In genomic region chr3:133840767-133841166, GRCh38 we compare ENCODE assay signal across 21 cellular contexts. TPM values are rescaled to one million over a fixed set of nuclear protein-coding genes. Genes with fewer than 3 reads are reported as not detected.
DNase-seq lines count a peak whose midpoint lies in the region; ATAC-seq and TF ChIP-seq lines count a peak whose summit lies in the region.
"Had no signal": no experiment of that assay in that cellular context is flagged by ENCODE, and none has a peak within 500 bp of the region (broad histone marks: within the 10 kb centered on the region; RNA-seq: fewer than 3 reads in every experiment).

No MANE protein-coding gene starts in this region.

- H3K36me3 ChIP-seq in osteoblast (ENCODE audit: insufficient read depth, low read length) (no peaks in the 10 kb centered on the region), upper lobe of right lung (no peaks in the 10 kb centered on the region), PC-9 (ENCODE audit: low read depth) (no peaks in the 10 kb centered on the region)
- H3K36me3 ChIP-seq: BLaER1 treated with 17β-estradiol and CSF1 and Interleukin-3, amounts not matched to agents 10 nM and 100 nM had no signal

- CTCF ChIA-PET in PC-9 (lab: Charles Lee): no interaction called here

- TF ChIP-seq CTCF in osteoblast (IDR thresholded peaks at IDR 0.05; ENCODE audit: extremely low read depth, low read depth, low read length) (no peak), upper lobe of right lung (IDR thresholded peaks at IDR 0.05) (no peak), PC-9 (conservative IDR thresholded peaks at IDR 0.05) (no peak)

- POLR2A ChIA-PET in PC-9 (lab: Charles Lee; ENCODE audit: unreplicated experiment): no interaction called here

- no peaks in the 10 kb centered on the region for H3K79me2 ChIP-seq in osteoblast (ENCODE audit: insufficient read depth, low read length)
- no peaks in the 10 kb centered on the region for H3K79me2 ChIP-seq in PC-9 (ENCODE audit: low read depth)

- H3K9me3 ChIP-seq in osteoblast (ENCODE audit: low read depth, low read length): no peaks in the 10 kb centered on the region
- no peaks in the 10 kb centered on the region for H3K9me3 ChIP-seq in upper lobe of right lung
- H3K9me3 ChIP-seq in PC-9 (ENCODE audit: insufficient read depth, low read depth): no peaks in the 10 kb centered on the region

- H3K27me3 ChIP-seq in osteoblast (ENCODE audit: insufficient read depth, low read length): no peaks in the 10 kb centered on the region
- no peaks in the 10 kb centered on the region for H3K27me3 ChIP-seq in upper lobe of right lung
- H3K27me3 ChIP-seq in PC-9 (ENCODE audit: insufficient read depth, low read depth): peaks cover 27% of the 10 kb centered on the region
- H3K27me3 ChIP-seq: BLaER1 treated with 17β-estradiol and CSF1 and Interleukin-3, amounts not matched to agents 10 nM and 100 nM had no signal

- H3K4me3 ChIP-seq in osteoblast (ENCODE audit: insufficient read depth, low read length) (no peak overlapping the region), upper lobe of right lung (no peak overlapping the region), PC-9 (no peak overlapping the region)
- H3K4me3 ChIP-seq: BLaER1 treated with 17β-estradiol and CSF1 and Interleukin-3, amounts not matched to agents 10 nM and 100 nM; GM12878 had no signal

- H3K4me2 ChIP-seq in osteoblast (ENCODE audit: insufficient read depth, low read length) (no peak overlapping the region), PC-9 (no peak overlapping the region)
- H3K4me2 ChIP-seq: BLaER1 treated with 17β-estradiol and CSF1 and Interleukin-3, amounts not matched to agents 10 nM and 100 nM had no signal

- intact Hi-C loops in upper lobe of right lung (cut with DNase I) (no loop called here), PC-9 (cut with micrococcal nuclease; ENCODE audit: unreplicated experiment) (no loop called here)

- no peak for ATAC-seq in upper lobe of right lung
- ATAC-seq: GM12878, HCT116 had no signal

- no peak overlapping the region for H3K27ac ChIP-seq in osteoblast (ENCODE audit: low read depth, low read length)
- no peak overlapping the region for H3K27ac ChIP-seq in upper lobe of right lung
- no peak overlapping the region for H3K27ac ChIP-seq in PC-9
- H3K27ac ChIP-seq: BLaER1 treated with 17β-estradiol and CSF1 and Interleukin-3, amounts not matched to agents 10 nM and 100 nM; HL-60 had no signal

- H3K4me1 ChIP-seq in osteoblast (ENCODE audit: insufficient read depth, low read length) (peaks cover 4% of the 10 kb centered on the region), upper lobe of right lung (no peaks in the 10 kb centered on the region), PC-9 (replicated peaks; ENCODE audit: insufficient read depth) (no peaks in the 10 kb centered on the region)

- BruUV-seq in PC-9 (replicated peaks; lab: Mats Ljungman, UMichigan): no TSS peak

- no peaks in the 10 kb centered on the region for H3K9me2 ChIP-seq in PC-9 (ENCODE audit: insufficient read depth)

- H2AFZ ChIP-seq in osteoblast (ENCODE audit: low read length): no peak overlapping the region
- H2AFZ ChIP-seq in PC-9: no peak overlapping the region

- H4K20me1 ChIP-seq in osteoblast (ENCODE audit: insufficient read depth, low read length): no peaks in the 10 kb centered on the region
- no peaks in the 10 kb centered on the region for H4K20me1 ChIP-seq in PC-9 (ENCODE audit: insufficient read depth)
- H4K20me1 ChIP-seq: BLaER1 treated with 17β-estradiol and CSF1 and Interleukin-3, amounts not matched to agents 10 nM and 100 nM had no signal

- DNase-seq in DMS79 treated with DMSO at 0.1 percent for 48 hours (lab: John Stamatoyannopoulos, UW) (peak; percentile 51), DMS79 (lab: John Stamatoyannopoulos, UW) (no peak), NCI-H524 treated with DMSO at 0.1 percent for 48 hours (lab: John Stamatoyannopoulos, UW) (peak; percentile 24), osteoblast (ENCODE audit: insufficient read length, low spot score, missing footprints) (peak; percentile 25), upper lobe of right lung (peak; percentile 41), HT-29 (ENCODE audit: low spot score) (no peak), PC-9 (no peak)
- DNase-seq: 8988T; CD4-positive, CD25-positive, alpha-beta regulatory T cell; CD8-positive, alpha-beta memory T cell; COR-L47; DMS153; DND-41; EL; GOT3; HFFc6; IMR-90 had no signal

- H3F3A ChIP-seq in PC-9 (ENCODE audit: insufficient read depth, low read depth): no peaks in the 10 kb centered on the region

RNA-seq across cellular contexts. Expression of gene SRPRB, which starts 35.2 kb away (rescaled TPM):
- total RNA-seq in osteoblast (76.0 and 80.3 TPM in 2 replicates), upper lobe of right lung (45.4 TPM), PC-9 (2021) (25.5 and 29.8 TPM in 2 replicates)
- 69.7 and 74.8 TPM in 2 replicates for total RNA-seq in HT-29 (2014; rRNA removed; shearing (Covaris generic))

RNA-seq across cellular contexts. Expression of gene RAB6B, which starts 54.9 kb away (rescaled TPM):
- total RNA-seq in osteoblast (0.59 and 0.72 TPM in 2 replicates), upper lobe of right lung (7.4 TPM), PC-9 (2021) (0.40 and 0.52 TPM in 2 replicates)
- total RNA-seq in HT-29 (2014; rRNA removed; shearing (Covaris generic)): not detected in 2 replicates
- total RNA-seq: GM12878 had no signal

Comparison
In these comparisons a context has a peak if more than half of its experiments do, and no peak if none do; other contexts are left out.
1. DNase-seq: peak in DMS79 treated with DMSO at 0.1 percent for 48 hours (single experiment), NCI-H524 treated with DMSO at 0.1 percent for 48 hours (single experiment), osteoblast (single experiment) and upper lobe of right lung (single experiment); none in DMS79 (single experiment), HT-29 (single experiment) and PC-9 (0 of 2).